ENCODE assay signal across 18 cellular contexts in the genomic region with DNA sequence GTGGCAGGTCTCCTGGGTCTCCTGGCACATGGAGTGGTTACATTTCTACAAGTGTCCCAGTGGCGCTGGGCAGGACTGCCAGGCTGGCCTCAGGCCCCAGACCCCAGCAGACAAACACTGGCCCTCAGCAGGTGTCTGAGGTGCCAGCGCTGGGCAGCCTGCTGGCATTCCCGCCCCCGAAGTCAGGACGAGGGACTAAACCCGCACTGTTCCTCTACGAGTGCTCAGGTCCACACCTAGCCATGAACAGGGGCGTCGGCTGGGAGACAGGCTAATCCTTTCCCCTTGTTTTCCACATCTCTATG. TPM values are rescaled to one million over a fixed set of nuclear protein-coding genes. Genes with fewer than 3 reads are reported as not detected.
DNase-seq lines count a peak whose midpoint lies in the region; ATAC-seq and TF ChIP-seq lines count a peak whose summit lies in the region.
"Had no signal": no experiment of that assay in that cellular context is flagged by ENCODE, and none has a peak within 500 bp of the region (broad histone marks: within the 10 kb centered on the region; RNA-seq: fewer than 3 reads in every experiment).

No MANE protein-coding gene starts in this region.

- POLR2A ChIA-PET in CD4-positive, alpha-beta T cell (lab: Charles Lee): no interaction called here

- peak overlapping the region; percentile 66 for H3K27ac Mint-ChIP-seq in CD4-positive, alpha-beta T cell
- H3K27ac Mint-ChIP-seq in progenitor cell of endocrine pancreas: no peak overlapping the region
- H3K27ac Mint-ChIP-seq: activated naive CD4-positive, alpha-beta T cell treated with anti-CD3 and anti-CD28 coated beads, Interleukin-2, amount 50 U/mL, for 72 hours; B cell; IgD-negative memory B cell; immature natural killer cell had no signal

- WGBS in hepatocyte (ENCODE audit: low lambda C conversion rate, missing lambda C conversion rate): 88% methylated on average over 9 of the region's 9 CpGs

- H3K4me2 ChIP-seq in Karpas-422 (ENCODE audit: low read depth, low read length, poor library complexity, severe bottlenecking) (no peak overlapping the region), hepatocyte (no peak overlapping the region)

- TF ChIP-seq CTCF in CD4-positive, alpha-beta T cell (IDR thresholded peaks at IDR 0.05): no peak
- no peak for TF ChIP-seq CTCF in hepatocyte (IDR thresholded peaks at IDR 0.05; ENCODE audit: poor library complexity)
- TF ChIP-seq CTCF in progenitor cell of endocrine pancreas (IDR thresholded peaks at IDR 0.05; ENCODE audit: unreplicated experiment): no peak
- no peak for TF ChIP-seq CTCF in ascending aorta (IDR thresholded peaks at IDR 0.05)

- intact Hi-C loops in CD4-positive, alpha-beta T cell (cut with DNase I, micrococcal nuclease): loop anchor here in 1 of 2 experiments (10.0 kb wide), 2 partner anchors 64 to 144 kb away; a partner anchor contains a TSS
- intact Hi-C loops in ascending aorta (cut with DNase I): no loop called here

- no peaks in the 10 kb centered on the region for H3K27me3 Mint-ChIP-seq in CD4-positive, alpha-beta T cell
- peaks cover 10% of the 10 kb centered on the region for H3K27me3 Mint-ChIP-seq in progenitor cell of endocrine pancreas

- ATAC-seq in CD4-positive, alpha-beta T cell (ENCODE audit: poor library complexity): no peak
- ATAC-seq in HG03108 (IDR thresholded peaks at IDR 0.05; ENCODE audit: unreplicated experiment): no peak

- H3K4me3 ChIP-seq in Karpas-422 (ENCODE audit: low read length) (no peak overlapping the region), hepatocyte (no peak overlapping the region), ascending aorta (no peak overlapping the region)
- H3K4me3 ChIP-seq: suprapubic skin had no signal

- peaks cover 8% of the 10 kb centered on the region for H3K4me1 ChIP-seq in Karpas-422 (ENCODE audit: low read length)
- H3K4me1 ChIP-seq in hepatocyte (ENCODE audit: insufficient read depth): peaks cover 17% of the 10 kb centered on the region
- peaks cover 4 to 18% of the 10 kb centered on the region in 2 donors for H3K4me1 ChIP-seq in ascending aorta

- H3K36me3 Mint-ChIP-seq in CD4-positive, alpha-beta T cell (ENCODE audit: low read depth): peaks cover under 1% of the 10 kb centered on the region
- H3K36me3 Mint-ChIP-seq in progenitor cell of endocrine pancreas (ENCODE audit: insufficient read depth): no peaks in the 10 kb centered on the region
- H3K36me3 Mint-ChIP-seq: IgD-negative memory B cell, immature natural killer cell had no signal

- no peak for DNase-seq in CD4-positive, alpha-beta T cell
- DNase-seq in Karpas-422 (no peak), hepatocyte (ENCODE audit: low spot score) (peak; percentile 2), progenitor cell of endocrine pancreas (ENCODE audit: low spot score, unreplicated experiment) (peak; percentile 7), ascending aorta (ENCODE audit: low spot score in 2 of 2) (no peak)
- no peak for DNase-seq in effector CD4-positive, alpha-beta T cell
- DNase-seq in stimulated activated CD4-positive, alpha-beta T cell treated with anti-CD3 and anti-CD28 coated beads, Interleukin-1b, Interleukin-23, amount 100 ng/mL, for 48 hours: no peak
- DNase-seq: immature natural killer cell; NCI-H187 treated with DMSO at 0.1 percent for 48 hours; NCI-H510A treated with DMSO at 0.1 percent for 48 hours; stimulated activated CD4-positive, alpha-beta T cell treated with anti-CD3 and anti-CD28 coated beads, Interleukin-2, amount 100 ng/mL, for 48 hours had no signal

- H3K4me3 Mint-ChIP-seq in CD4-positive, alpha-beta T cell: no peak overlapping the region
- no peak overlapping the region for H3K4me3 Mint-ChIP-seq in progenitor cell of endocrine pancreas (ENCODE audit: low read depth)
- H3K4me3 Mint-ChIP-seq: B cell, IgD-negative memory B cell, immature natural killer cell had no signal

- no peak overlapping the region for H3K27ac ChIP-seq in CD4-positive, alpha-beta T cell (ENCODE audit: low read depth, low read length)
- peak overlapping the region; percentile 37; the same call in 1 of the 2 replicates for H3K27ac ChIP-seq in Karpas-422 (ENCODE audit: low read length)
- no peak overlapping the region for H3K27ac ChIP-seq in hepatocyte
- H3K27ac ChIP-seq in ascending aorta: no peak overlapping the region
- H3K27ac ChIP-seq: HL-60, neutrophil had no signal

- H3K9me3 ChIP-seq in CD4-positive, alpha-beta T cell (ENCODE audit: control insufficient read depth, low read length): no peaks in the 10 kb centered on the region
- H3K9me3 ChIP-seq in Karpas-422 (ENCODE audit: low read length) (no peaks in the 10 kb centered on the region), hepatocyte (ENCODE audit: low read depth) (no peaks in the 10 kb centered on the region), ascending aorta (no peaks in the 10 kb centered on the region)
- H3K9me3 ChIP-seq: neutrophil, suprapubic skin had no signal

- H3K4me1 Mint-ChIP-seq in CD4-positive, alpha-beta T cell (ENCODE audit: low read depth): peaks cover 38% of the 10 kb centered on the region
- no peaks in the 10 kb centered on the region for H3K4me1 Mint-ChIP-seq in progenitor cell of endocrine pancreas (ENCODE audit: low read depth)
- H3K4me1 Mint-ChIP-seq: IgD-negative memory B cell had no signal

- CTCF ChIA-PET in CD4-positive, alpha-beta T cell (lab: Charles Lee): no interaction called here

- H2AFZ ChIP-seq in Karpas-422 (ENCODE audit: low read length): no peak overlapping the region
- H2AFZ ChIP-seq in hepatocyte: no peak overlapping the region

- H3K9me2 ChIP-seq in Karpas-422 (replicated peaks; ENCODE audit: insufficient read depth, low read length) (no peaks in the 10 kb centered on the region), hepatocyte (replicated peaks; ENCODE audit: insufficient read depth) (no peaks in the 10 kb centered on the region)

- H3K36me3 ChIP-seq in Karpas-422 (ENCODE audit: insufficient read depth, low read length): no peaks in the 10 kb centered on the region
- H3K36me3 ChIP-seq in hepatocyte (replicated peaks; ENCODE audit: insufficient read depth, low read depth): no peaks in the 10 kb centered on the region
- H3K36me3 ChIP-seq in ascending aorta: peaks cover 0 to 4% of the 10 kb centered on the region in 2 donors
- H3K36me3 ChIP-seq: neutrophil had no signal

- no peak overlapping the region for H3K9ac ChIP-seq in Karpas-422 (ENCODE audit: low read length)

- H4K20me1 ChIP-seq in Karpas-422 (ENCODE audit: insufficient read depth, low read depth, low read length): no peaks in the 10 kb centered on the region
- no peaks in the 10 kb centered on the region for H4K20me1 ChIP-seq in hepatocyte (ENCODE audit: insufficient read depth, poor library complexity, severe bottlenecking)

- H3K9me3 Mint-ChIP-seq in CD4-positive, alpha-beta T cell: peaks cover under 1% of the 10 kb centered on the region
- no peaks in the 10 kb centered on the region for H3K9me3 Mint-ChIP-seq in progenitor cell of endocrine pancreas (ENCODE audit: low read depth)

- H3K79me2 ChIP-seq in Karpas-422 (ENCODE audit: low read length) (no peaks in the 10 kb centered on the region), hepatocyte (no peaks in the 10 kb centered on the region)

- H3K27me3 ChIP-seq in CD4-positive, alpha-beta T cell (ENCODE audit: control insufficient read depth, insufficient read depth, low read length): no peaks in the 10 kb centered on the region
- H3K27me3 ChIP-seq in Karpas-422 (ENCODE audit: low read length): no peaks in the 10 kb centered on the region
- no peaks in the 10 kb centered on the region for H3K27me3 ChIP-seq in hepatocyte
- no peaks in the 10 kb centered on the region for H3K27me3 ChIP-seq in ascending aorta

RNA-seq across cellular contexts. Expression of a gene that starts 12.8 kb away (rescaled TPM):
- total RNA-seq in CD4-positive, alpha-beta T cell: 10 to 100 TPM; 42.0 to 42.7 TPM
- total RNA-seq in Karpas-422 (2014; rRNA removed; shearing (Covaris generic); ENCODE audit: low replicate concordance): 1.9 and 25.3 TPM in 2 replicates
- total RNA-seq in hepatocyte: 3.5 and 6.5 TPM in 2 replicates
- 3.7 and 4.6 TPM in 2 replicates for polyA plus RNA-seq in hepatocyte
- 2.2 and 2.5 TPM in 2 replicates for total RNA-seq in progenitor cell of endocrine pancreas
- 84.3 TPM for total RNA-seq in ascending aorta

Comparison
In these comparisons a context has a peak if more than half of its experiments do, and no peak if none do; other contexts are left out.
1. DNase-seq: peak in hepatocyte (single experiment) and progenitor cell of endocrine pancreas (single experiment); none in CD4-positive, alpha-beta T cell (0 of 10), Karpas-422 (single experiment), effector CD4-positive, alpha-beta T cell (single experiment), ascending aorta (0 of 2) and stimulated activated CD4-positive, alpha-beta T cell treated with anti-CD3 and anti-CD28 coated beads, Interleukin-1b, Interleukin-23, amount 100 ng/mL, for 48 hours (single experiment).